Comparison of ENCODE assay signal across 1 cellular context in genomic region chr3:42055291-42055690, GRCh38.
A peak's percentile ranks its signal among the peaks of the same experiment; 100 is the strongest.
TF ChIP-seq lines count a peak whose summit lies in the region.

No MANE protein-coding gene starts in this region.

TF ChIP-seq in HepG2, 621 proteins besides CTCF, POLR2A, EP300 and RAD21 (continued from another document and continues in another):
- TF ChIP-seq CEBPZ (IDR thresholded peaks at IDR 0.05; ENCODE audit: low read length) (no peak), ZC3H13 (CRISPR knock-in tag; IDR thresholded peaks at IDR 0.05) (no peak), REXO4 (CRISPR knock-in tag; IDR thresholded peaks at IDR 0.05; ENCODE audit: borderline replicate concordance) (no peak), ZNF615 (CRISPR knock-in tag; IDR thresholded peaks at IDR 0.05; ENCODE audit: borderline replicate concordance) (no peak), TEAD2 (CRISPR knock-in tag; IDR thresholded peaks at IDR 0.05) (no peak), ZNF333 (CRISPR knock-in tag; IDR thresholded peaks at IDR 0.05; ENCODE audit: borderline replicate concordance) (no peak), KLF6 (CRISPR knock-in tag; IDR thresholded peaks at IDR 0.05) (no peak), NR2F2 (IDR thresholded peaks at IDR 0.05; ENCODE audit: borderline replicate concordance, low read depth) (no peak), EEA1 (CRISPR knock-in tag; IDR thresholded peaks at IDR 0.05; ENCODE audit: borderline replicate concordance) (no peak), ZNF747 (CRISPR knock-in tag; IDR thresholded peaks at IDR 0.05; ENCODE audit: borderline replicate concordance) (no peak), UBTF (CRISPR knock-in tag; IDR thresholded peaks at IDR 0.05) (no peak), NR2F6 (IDR thresholded peaks at IDR 0.05) (peak; percentile 19; the same call in 1 of the 2 replicates), NR2F6 (CRISPR knock-in tag; IDR thresholded peaks at IDR 0.05) (no peak; the same call in 1 of the 2 replicates), TRIM24 (CRISPR knock-in tag; IDR thresholded peaks at IDR 0.05) (no peak), STAT5B (CRISPR knock-in tag; IDR thresholded peaks at IDR 0.05) (no peak), NFATC3 (CRISPR knock-in tag; IDR thresholded peaks at IDR 0.05) (no peak), ZMAT3 (CRISPR knock-in tag; conservative IDR thresholded peaks at IDR 0.05) (no peak), BCLAF1 (IDR thresholded peaks at IDR 0.05) (no peak), ZBTB8A (CRISPR knock-in tag; IDR thresholded peaks at IDR 0.05; ENCODE audit: borderline replicate concordance, low read depth) (no peak), TMF1 (CRISPR knock-in tag; IDR thresholded peaks at IDR 0.05; ENCODE audit: low read depth) (no peak), ZNF101 (CRISPR knock-in tag; IDR thresholded peaks at IDR 0.05; ENCODE audit: borderline replicate concordance, low read depth) (no peak), SETDB1 (CRISPR knock-in tag; IDR thresholded peaks at IDR 0.05; ENCODE audit: borderline replicate concordance) (no peak), ZKSCAN1 (IDR thresholded peaks at IDR 0.05; ENCODE audit: low read length) (no peak), ETV6 (CRISPR knock-in tag; conservative IDR thresholded peaks at IDR 0.05) (no peak), FOXP1 (IDR thresholded peaks at IDR 0.05) (0 out of 2 replicates have a peak, but pooled peaks have one; percentile 30), FOXP1 (CRISPR knock-in tag; IDR thresholded peaks at IDR 0.05) (peak; percentile 79), FOXA1 (IDR thresholded peaks at IDR 0.05) (no peak), FOXA1 (CRISPR knock-in tag; IDR thresholded peaks at IDR 0.05) (peak; percentile 94), ZNF138 (CRISPR knock-in tag; IDR thresholded peaks at IDR 0.05; ENCODE audit: low read depth) (no peak), RFX3 (CRISPR knock-in tag; IDR thresholded peaks at IDR 0.05) (no peak), ZNF12 (CRISPR knock-in tag; IDR thresholded peaks at IDR 0.05) (0 out of 2 replicates have a peak, but pooled peaks have one; percentile 37), CAMTA2 (CRISPR knock-in tag; IDR thresholded peaks at IDR 0.05; ENCODE audit: borderline replicate concordance) (no peak), MTA1 (CRISPR knock-in tag; IDR thresholded peaks at IDR 0.05; ENCODE audit: borderline replicate concordance) (no peak), TARDBP (CRISPR knock-in tag; IDR thresholded peaks at IDR 0.05) (0 out of 2 replicates have a peak, but pooled peaks have one; percentile 50), ZNF572 (CRISPR knock-in tag; IDR thresholded peaks at IDR 0.05) (no peak), ZNF879 (CRISPR knock-in tag; IDR thresholded peaks at IDR 0.05) (no peak), ZNF256 (CRISPR knock-in tag; conservative IDR thresholded peaks at IDR 0.05) (no peak), RORA (CRISPR knock-in tag; IDR thresholded peaks at IDR 0.05) (no peak), ZSCAN21 (CRISPR knock-in tag; IDR thresholded peaks at IDR 0.05; ENCODE audit: borderline replicate concordance) (no peak), NFRKB (IDR thresholded peaks at IDR 0.05) (no peak), KLF9 (CRISPR knock-in tag; IDR thresholded peaks at IDR 0.05; ENCODE audit: low read depth) (no peak), TCF12 (IDR thresholded peaks at IDR 0.05) (no peak), TCF12 (CRISPR knock-in tag; IDR thresholded peaks at IDR 0.05) (no peak), ZBTB21 (CRISPR knock-in tag; IDR thresholded peaks at IDR 0.05) (no peak)
- TF ChIP-seq, protein P1, sequence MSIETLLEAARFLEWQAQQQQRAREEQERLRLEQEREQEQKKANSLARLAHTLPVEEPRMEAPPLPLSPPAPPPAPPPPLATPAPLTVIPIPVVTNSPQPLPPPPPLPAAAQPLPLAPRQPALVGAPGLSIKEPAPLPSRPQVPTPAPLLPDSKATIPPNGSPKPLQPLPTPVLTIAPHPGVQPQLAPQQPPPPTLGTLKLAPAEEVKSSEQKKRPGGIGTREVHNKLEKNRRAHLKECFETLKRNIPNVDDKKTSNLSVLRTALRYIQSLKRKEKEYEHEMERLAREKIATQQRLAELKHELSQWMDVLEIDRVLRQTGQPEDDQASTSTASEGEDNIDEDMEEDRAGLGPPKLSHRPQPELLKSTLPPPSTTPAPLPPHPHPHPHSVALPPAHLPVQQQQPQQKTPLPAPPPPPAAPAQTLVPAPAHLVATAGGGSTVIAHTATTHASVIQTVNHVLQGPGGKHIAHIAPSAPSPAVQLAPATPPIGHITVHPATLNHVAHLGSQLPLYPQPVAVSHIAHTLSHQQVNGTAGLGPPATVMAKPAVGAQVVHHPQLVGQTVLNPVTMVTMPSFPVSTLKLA (IDR thresholded peaks at IDR 0.05), result no peak
- TF ChIP-seq, protein P2, sequence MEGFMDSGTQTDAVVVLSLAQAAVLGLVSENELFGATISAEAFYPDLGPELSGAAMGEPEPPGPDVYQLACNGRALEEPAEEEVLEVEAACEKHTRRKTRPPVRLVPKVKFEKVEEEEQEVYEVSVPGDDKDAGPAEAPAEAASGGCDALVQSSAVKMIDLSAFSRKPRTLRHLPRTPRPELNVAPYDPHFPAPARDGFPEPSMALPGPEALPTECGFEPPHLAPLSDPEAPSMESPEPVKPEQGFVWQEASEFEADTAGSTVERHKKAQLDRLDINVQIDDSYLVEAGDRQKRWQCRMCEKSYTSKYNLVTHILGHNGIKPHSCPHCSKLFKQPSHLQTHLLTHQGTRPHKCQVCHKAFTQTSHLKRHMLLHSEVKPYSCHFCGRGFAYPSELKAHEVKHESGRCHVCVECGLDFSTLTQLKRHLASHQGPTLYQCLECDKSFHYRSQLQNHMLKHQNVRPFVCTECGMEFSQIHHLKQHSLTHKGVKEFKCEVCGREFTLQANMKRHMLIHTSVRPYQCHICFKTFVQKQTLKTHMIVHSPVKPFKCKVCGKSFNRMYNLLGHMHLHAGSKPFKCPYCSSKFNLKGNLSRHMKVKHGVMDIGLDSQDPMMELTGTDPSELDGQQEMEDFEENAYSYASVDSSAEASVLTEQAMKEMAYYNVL (CRISPR knock-in tag; IDR thresholded peaks at IDR 0.05; ENCODE audit: borderline replicate concordance), result no peak
- TF ChIP-seq, protein P3, sequence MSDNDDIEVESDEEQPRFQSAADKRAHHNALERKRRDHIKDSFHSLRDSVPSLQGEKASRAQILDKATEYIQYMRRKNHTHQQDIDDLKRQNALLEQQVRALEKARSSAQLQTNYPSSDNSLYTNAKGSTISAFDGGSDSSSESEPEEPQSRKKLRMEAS (IDR thresholded peaks at IDR 0.05), result peak; percentile 35; the same call in 1 of the 2 replicates
- TF ChIP-seq, protein P4, sequence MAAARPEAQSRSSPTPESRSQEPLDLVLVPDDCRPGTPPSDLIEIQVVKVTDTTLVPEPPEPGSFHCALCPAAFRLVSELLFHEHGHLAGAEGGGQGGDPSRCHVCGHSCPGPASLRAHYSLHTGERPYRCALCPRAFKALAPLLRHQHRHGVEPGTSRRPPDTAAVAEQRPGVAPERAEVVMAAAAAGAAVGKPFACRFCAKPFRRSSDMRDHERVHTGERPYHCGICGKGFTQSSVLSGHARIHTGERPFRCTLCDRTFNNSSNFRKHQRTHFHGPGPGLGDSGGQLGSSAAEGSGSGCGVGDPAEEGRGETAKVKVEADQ (CRISPR knock-in tag; IDR thresholded peaks at IDR 0.05; ENCODE audit: borderline replicate concordance), result no peak
- TF ChIP-seq, protein P5, sequence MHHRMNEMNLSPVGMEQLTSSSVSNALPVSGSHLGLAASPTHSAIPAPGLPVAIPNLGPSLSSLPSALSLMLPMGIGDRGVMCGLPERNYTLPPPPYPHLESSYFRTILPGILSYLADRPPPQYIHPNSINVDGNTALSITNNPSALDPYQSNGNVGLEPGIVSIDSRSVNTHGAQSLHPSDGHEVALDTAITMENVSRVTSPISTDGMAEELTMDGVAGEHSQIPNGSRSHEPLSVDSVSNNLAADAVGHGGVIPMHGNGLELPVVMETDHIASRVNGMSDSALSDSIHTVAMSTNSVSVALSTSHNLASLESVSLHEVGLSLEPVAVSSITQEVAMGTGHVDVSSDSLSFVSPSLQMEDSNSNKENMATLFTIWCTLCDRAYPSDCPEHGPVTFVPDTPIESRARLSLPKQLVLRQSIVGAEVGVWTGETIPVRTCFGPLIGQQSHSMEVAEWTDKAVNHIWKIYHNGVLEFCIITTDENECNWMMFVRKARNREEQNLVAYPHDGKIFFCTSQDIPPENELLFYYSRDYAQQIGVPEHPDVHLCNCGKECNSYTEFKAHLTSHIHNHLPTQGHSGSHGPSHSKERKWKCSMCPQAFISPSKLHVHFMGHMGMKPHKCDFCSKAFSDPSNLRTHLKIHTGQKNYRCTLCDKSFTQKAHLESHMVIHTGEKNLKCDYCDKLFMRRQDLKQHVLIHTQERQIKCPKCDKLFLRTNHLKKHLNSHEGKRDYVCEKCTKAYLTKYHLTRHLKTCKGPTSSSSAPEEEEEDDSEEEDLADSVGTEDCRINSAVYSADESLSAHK (CRISPR knock-in tag; IDR thresholded peaks at IDR 0.05; ENCODE audit: borderline replicate concordance), result no peak
- TF ChIP-seq, protein P6, sequence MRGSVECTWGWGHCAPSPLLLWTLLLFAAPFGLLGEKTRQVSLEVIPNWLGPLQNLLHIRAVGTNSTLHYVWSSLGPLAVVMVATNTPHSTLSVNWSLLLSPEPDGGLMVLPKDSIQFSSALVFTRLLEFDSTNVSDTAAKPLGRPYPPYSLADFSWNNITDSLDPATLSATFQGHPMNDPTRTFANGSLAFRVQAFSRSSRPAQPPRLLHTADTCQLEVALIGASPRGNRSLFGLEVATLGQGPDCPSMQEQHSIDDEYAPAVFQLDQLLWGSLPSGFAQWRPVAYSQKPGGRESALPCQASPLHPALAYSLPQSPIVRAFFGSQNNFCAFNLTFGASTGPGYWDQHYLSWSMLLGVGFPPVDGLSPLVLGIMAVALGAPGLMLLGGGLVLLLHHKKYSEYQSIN (CRISPR knock-in tag; IDR thresholded peaks at IDR 0.05; ENCODE audit: borderline replicate concordance), result no peak
- TF ChIP-seq, protein P7, sequence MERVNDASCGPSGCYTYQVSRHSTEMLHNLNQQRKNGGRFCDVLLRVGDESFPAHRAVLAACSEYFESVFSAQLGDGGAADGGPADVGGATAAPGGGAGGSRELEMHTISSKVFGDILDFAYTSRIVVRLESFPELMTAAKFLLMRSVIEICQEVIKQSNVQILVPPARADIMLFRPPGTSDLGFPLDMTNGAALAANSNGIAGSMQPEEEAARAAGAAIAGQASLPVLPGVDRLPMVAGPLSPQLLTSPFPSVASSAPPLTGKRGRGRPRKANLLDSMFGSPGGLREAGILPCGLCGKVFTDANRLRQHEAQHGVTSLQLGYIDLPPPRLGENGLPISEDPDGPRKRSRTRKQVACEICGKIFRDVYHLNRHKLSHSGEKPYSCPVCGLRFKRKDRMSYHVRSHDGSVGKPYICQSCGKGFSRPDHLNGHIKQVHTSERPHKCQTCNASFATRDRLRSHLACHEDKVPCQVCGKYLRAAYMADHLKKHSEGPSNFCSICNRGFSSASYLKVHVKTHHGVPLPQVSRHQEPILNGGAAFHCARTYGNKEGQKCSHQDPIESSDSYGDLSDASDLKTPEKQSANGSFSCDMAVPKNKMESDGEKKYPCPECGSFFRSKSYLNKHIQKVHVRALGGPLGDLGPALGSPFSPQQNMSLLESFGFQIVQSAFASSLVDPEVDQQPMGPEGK (CRISPR knock-in tag; IDR thresholded peaks at IDR 0.05), result no peak
